1 cellular context compared by ENCODE assay signal in genomic region chrX:99001286-99001685, GRCh38.
TF ChIP-seq lines count a peak whose summit lies in the region.

No MANE protein-coding gene starts in this region.

TF ChIP-seq in WTC11, 78 proteins besides CTCF, POLR2A, EP300 and RAD21 (continued from another document):
- no peak for TF ChIP-seq ZNF532 (CRISPR knock-in tag; IDR thresholded peaks at IDR 0.05; ENCODE audit: borderline replicate concordance)
- no peak for TF ChIP-seq MXD4 (CRISPR knock-in tag; IDR thresholded peaks at IDR 0.05; ENCODE audit: borderline replicate concordance)
- no peak for TF ChIP-seq AFF4 (CRISPR knock-in tag; IDR thresholded peaks at IDR 0.05; ENCODE audit: borderline replicate concordance)
- TF ChIP-seq ATF1 (CRISPR knock-in tag; IDR thresholded peaks at IDR 0.05) = no peak
